In genomic region chr1:59198565-59198964, GRCh38 we compare ENCODE assay signal across 17 cellular contexts.
DNase-seq lines count a peak whose midpoint lies in the region; ATAC-seq and TF ChIP-seq lines count a peak whose summit lies in the region.
"Had no signal": no experiment of that assay in that cellular context is flagged by ENCODE, and none has a peak within 500 bp of the region (broad histone marks: within the 10 kb centered on the region; RNA-seq: fewer than 3 reads in every experiment).

No MANE protein-coding gene starts in this region.

- H3K27me3 ChIP-seq in left ventricle myocardium inferior (ENCODE audit: low read depth) (no peaks in the 10 kb centered on the region), psoas muscle (ENCODE audit: insufficient read depth in 3 of 3, low read length in 2 of 3) (no peaks in the 10 kb centered on the region)
- H3K27me3 ChIP-seq: ascending aorta, spleen had no signal

- intact Hi-C loops in Right ventricle myocardium superior (cut with DNase I) (no loop called here), left ventricle myocardium inferior (cut with micrococcal nuclease) (loop anchor here (10.0 kb wide), 1 partner anchor 86 kb away; no protein-coding TSS in a partner anchor), psoas muscle (cut with DNase I) (no loop called here)

- ATAC-seq in Right ventricle myocardium superior (ENCODE audit: poor library complexity) (peak; percentile 11), psoas muscle (peak; percentile 77 to 91 (median 88))
- ATAC-seq in activated CD4-positive, CD25-positive, alpha-beta regulatory T cell treated with anti-CD3 and anti-CD28 coated beads, Interleukin-2, amount 50 U/mL, for 24 hours = no peak
- ATAC-seq: left lobe of liver had no signal

- H3K36me3 ChIP-seq in left ventricle myocardium inferior (no peaks in the 10 kb centered on the region), psoas muscle (ENCODE audit: insufficient read depth in 1 of 2, low read depth in 1 of 2) (peaks cover 0 to 8% of the 10 kb centered on the region in 2 donors)
- H3K36me3 ChIP-seq: ascending aorta, spleen had no signal

- TF ChIP-seq CTCF in left ventricle myocardium inferior (IDR thresholded peaks at IDR 0.05; ENCODE audit: borderline replicate concordance) (no peak), choroid plexus epithelial cell (conservative IDR thresholded peaks at IDR 0.05; ENCODE audit: low read depth, low read length) (no peak), psoas muscle (IDR thresholded peaks at IDR 0.05) (no peak)

- H3K27ac ChIP-seq in left ventricle myocardium inferior (replicated peaks) (no peak overlapping the region), psoas muscle (peak overlapping the region; percentile 82)
- H3K27ac ChIP-seq: RWPE1, spleen had no signal

- H3K4me1 ChIP-seq in left ventricle myocardium inferior = peaks cover 12% of the 10 kb centered on the region
- H3K4me1 ChIP-seq in psoas muscle = peaks cover 14% of the 10 kb centered on the region

- DNase-seq in Right ventricle myocardium superior (no peak), left ventricle myocardium inferior (no peak), choroid plexus epithelial cell (ENCODE audit: low read depth) (peak; percentile 52), psoas muscle (peak in 1 of 2 donors; percentile 57), GM19238 (ENCODE audit: insufficient read length, low spot score) (no peak), NOMO-1 treated with DMSO at 0.1 percent for 48 hours (lab: John Stamatoyannopoulos, UW; ENCODE audit: unreplicated experiment) (no peak), CD1c-positive myeloid dendritic cell (ENCODE audit: extremely low spot score) (no peak)
- DNase-seq: effector memory CD4-positive, alpha-beta T cell; head of caudate nucleus; midbrain; MM.1S; NCI-H1694 treated with DMSO at 0.1 percent for 48 hours; spleen had no signal

- no peak overlapping the region for H3K4me3 ChIP-seq in left ventricle myocardium inferior
- H3K4me3 ChIP-seq in choroid plexus epithelial cell (ENCODE audit: low read depth, low read length) = no peak overlapping the region
- H3K4me3 ChIP-seq in psoas muscle = peak overlapping the region; percentile 62
- H3K4me3 ChIP-seq: ascending aorta, spleen had no signal

- 32 to 37% (median 34%) methylated on average over 4 of the region's 4 CpGs for WGBS in psoas muscle, 3 donors

- H3K9me3 ChIP-seq in left ventricle myocardium inferior (replicated peaks) (peaks cover 6% of the 10 kb centered on the region), psoas muscle (peaks cover 5% of the 10 kb centered on the region)
- H3K9me3 ChIP-seq: ascending aorta had no signal

Comparison
In these comparisons a context has a peak if more than half of its experiments do, and no peak if none do; other contexts are left out.
1. ATAC-seq: peak in Right ventricle myocardium superior (single experiment) and psoas muscle (4 of 4); none in activated CD4-positive, CD25-positive, alpha-beta regulatory T cell treated with anti-CD3 and anti-CD28 coated beads, Interleukin-2, amount 50 U/mL, for 24 hours (0 of 2).